6 cellular contexts compared by ENCODE assay signal in genomic region chr17:42553866-42554249, GRCh38. TPM values are rescaled to one million over a fixed set of nuclear protein-coding genes. Genes with fewer than 3 reads are reported as not detected.
A peak's percentile ranks its signal among the peaks of the same experiment; 100 is the strongest.
DNase-seq lines count a peak whose midpoint lies in the region; ATAC-seq and TF ChIP-seq lines count a peak whose summit lies in the region.

No MANE protein-coding gene starts in this region.

- peak overlapping the region; percentile 85 for H3K27ac Mint-ChIP-seq in activated CD8-positive, alpha-beta T cell treated with anti-CD3 and anti-CD28 coated beads for 36 hours

- H3K9me3 Mint-ChIP-seq in activated CD8-positive, alpha-beta T cell treated with anti-CD3 and anti-CD28 coated beads for 36 hours = no peaks in the 10 kb centered on the region

- intact Hi-C loops in activated CD8-positive, alpha-beta T cell treated with anti-CD3 and anti-CD28 coated beads for 36 hours (cut with micrococcal nuclease) = no loop called here
- intact Hi-C loops in lower leg skin (cut with DNase I; ENCODE audit: low total_unique reads) = no loop called here

- TF ChIP-seq POLR2A in lower leg skin (IDR thresholded peaks at IDR 0.05) = no peak

- ATAC-seq in activated CD8-positive, alpha-beta T cell treated with anti-CD3 and anti-CD28 coated beads for 36 hours = peak; percentile 20
- ATAC-seq in GM21825 (IDR thresholded peaks at IDR 0.05; ENCODE audit: unreplicated experiment) = no peak
- no peak for ATAC-seq in GM18517 (IDR thresholded peaks at IDR 0.05; ENCODE audit: unreplicated experiment)
- ATAC-seq in HG03442 (IDR thresholded peaks at IDR 0.05; ENCODE audit: unreplicated experiment) = no peak

- POLR2A ChIA-PET in activated CD8-positive, alpha-beta T cell treated with anti-CD3 and anti-CD28 coated beads for 36 hours (lab: Charles Lee) = interaction anchor here (0.8 to 2.3 kb wide), 4 partner anchors 10 to 54 kb away, joined by 3 to 12 read pairs (median 4); no protein-coding TSS in a partner anchor

- CTCF ChIA-PET in activated CD8-positive, alpha-beta T cell treated with anti-CD3 and anti-CD28 coated beads for 36 hours (lab: Charles Lee) = interaction anchor here (0.7 to 1.8 kb wide), 7 partner anchors 12 to 256 kb away, joined by 3 to 6 read pairs (median 3); no protein-coding TSS in a partner anchor

- 35 to 37% methylated on average over 15 to 16 of the region's 16 CpGs for WGBS in lower leg skin, 2 donors

- peak overlapping the region; percentile 91 for H3K4me3 Mint-ChIP-seq in activated CD8-positive, alpha-beta T cell treated with anti-CD3 and anti-CD28 coated beads for 36 hours

- DNase-seq in D341Med (ENCODE audit: low spot score) (peak; percentile 50), lower leg skin (ENCODE audit: low spot score in 2 of 2) (no peak)
- peak; percentile 45 for DNase-seq in activated CD8-positive, alpha-beta T cell treated with anti-CD3 and anti-CD28 coated beads for 36 hours

- no peaks in the 10 kb centered on the region for H3K27me3 Mint-ChIP-seq in activated CD8-positive, alpha-beta T cell treated with anti-CD3 and anti-CD28 coated beads for 36 hours

- TF ChIP-seq CTCF in activated CD8-positive, alpha-beta T cell treated with anti-CD3 and anti-CD28 coated beads for 36 hours (IDR thresholded peaks at IDR 0.05) = no peak
- TF ChIP-seq CTCF in lower leg skin (IDR thresholded peaks at IDR 0.05) = no peak

- H3K4me1 Mint-ChIP-seq in activated CD8-positive, alpha-beta T cell treated with anti-CD3 and anti-CD28 coated beads for 36 hours (ENCODE audit: low read depth) = peaks cover 18% of the 10 kb centered on the region

- H3K4me3 ChIP-seq in lower leg skin (ENCODE audit: low read depth, poor library complexity, severe bottlenecking) = peak overlapping the region; percentile 64

- peaks cover 3% of the 10 kb centered on the region for H3K36me3 Mint-ChIP-seq in activated CD8-positive, alpha-beta T cell treated with anti-CD3 and anti-CD28 coated beads for 36 hours (ENCODE audit: low read depth)

RNA-seq across cellular contexts. Expression of gene HSD17B1, which starts 1.1 kb away (rescaled TPM):
- under 1 TPM; 0.43 to 0.49 TPM for total RNA-seq in activated CD8-positive, alpha-beta T cell treated with anti-CD3 and anti-CD28 coated beads for 36 hours
- 1 to 10 TPM; 2.3 to 6.6 (median 4.6) TPM for total RNA-seq in lower leg skin

RNA-seq across cellular contexts. Expression of gene COASY, which starts 8.1 kb away (rescaled TPM):
- 10 to 100 TPM; 59.5 to 60.9 TPM for total RNA-seq in activated CD8-positive, alpha-beta T cell treated with anti-CD3 and anti-CD28 coated beads for 36 hours
- 10 to 100 TPM; 32.4 to 49.5 (median 41.7) TPM for total RNA-seq in lower leg skin

RNA-seq across cellular contexts. Expression of gene MLX, which starts 13.0 kb away (rescaled TPM):
- total RNA-seq in activated CD8-positive, alpha-beta T cell treated with anti-CD3 and anti-CD28 coated beads for 36 hours = 10 to 100 TPM; 42.7 to 45.9 TPM
- 10 to 100 TPM; 37.8 to 43.2 (median 39.3) TPM for total RNA-seq in lower leg skin

RNA-seq across cellular contexts. Expression of gene NAGLU, which starts 17.8 kb away (rescaled TPM):
- total RNA-seq in activated CD8-positive, alpha-beta T cell treated with anti-CD3 and anti-CD28 coated beads for 36 hours = 10 to 100 TPM; 10.8 to 11.4 TPM
- total RNA-seq in lower leg skin = 10 to 100 TPM; 32.9 to 50.5 (median 36.7) TPM

RNA-seq across cellular contexts. Expression of gene PSMC3IP, which starts 23.7 kb away (rescaled TPM):
- 10 to 100 TPM; 18.1 to 21.4 TPM for total RNA-seq in activated CD8-positive, alpha-beta T cell treated with anti-CD3 and anti-CD28 coated beads for 36 hours
- total RNA-seq in lower leg skin = 1 to 10 TPM in 2 of 4 donors, under 1 TPM in 2; 0.67 to 3.6 (median 1.8) TPM

Comparison
In these comparisons a context has a peak if more than half of its experiments do, and no peak if none do; other contexts are left out.
1. DNase-seq: peak in D341Med (single experiment) and activated CD8-positive, alpha-beta T cell treated with anti-CD3 and anti-CD28 coated beads for 36 hours (single experiment); none in lower leg skin (0 of 2).